In genomic region chr19:53196777-53197396, GRCh38 we compare ENCODE assay signal across 8 cellular contexts. TPM values are rescaled to one million over a fixed set of nuclear protein-coding genes. Genes with fewer than 3 reads are reported as not detected.
DNase-seq lines count a peak whose midpoint lies in the region; ATAC-seq and TF ChIP-seq lines count a peak whose summit lies in the region.

No MANE protein-coding gene starts in this region.

- no peak overlapping the region for H2AFZ ChIP-seq in MM.1S (ENCODE audit: low read length)

- intact Hi-C loops in left lung (cut with DNase I): no loop called here

- peaks cover 0 to 33% of the 10 kb centered on the region in 2 donors for H3K36me3 ChIP-seq in left lung
- H3K36me3 ChIP-seq in MM.1S (replicated peaks; ENCODE audit: insufficient read depth, low read length): no peaks in the 10 kb centered on the region

- DNase-seq in NCI-H2107 treated with DMSO at 0.1 percent for 48 hours (lab: John Stamatoyannopoulos, UW; ENCODE audit: unreplicated experiment): peak; percentile 35
- DNase-seq in activated CD4-positive, alpha-beta T cell treated with anti-CD3 and anti-CD28 coated beads, Interleukin-2, amount 50 U/mL, for 4 hours: peak; percentile 99
- peak; percentile 78 to 94 for DNase-seq in dermis microvascular lymphatic vessel endothelial cell (ENCODE audit: low read depth in 2 of 2)
- DNase-seq in left lung: peak; percentile 98 to 99
- DNase-seq in stimulated activated CD4-positive, alpha-beta T cell treated with anti-CD3 and anti-CD28 coated beads, Interleukin-1b, Interleukin-23, amount 100 ng/mL, for 24 hours (ENCODE audit: low read depth in 4 of 4, low spot score in 1 of 4): peak; percentile 95 to 99 (median 98)
- DNase-seq in MM.1S: no peak

- H3K9me3 ChIP-seq in left lung: peaks cover 0 to 43% of the 10 kb centered on the region in 2 donors
- no peaks in the 10 kb centered on the region for H3K9me3 ChIP-seq in MM.1S (replicated peaks; ENCODE audit: insufficient read depth, low read length)

- TF ChIP-seq CTCF in 22Rv1 (IDR thresholded peaks at IDR 0.05): no peak
- no peak for TF ChIP-seq CTCF in left lung (IDR thresholded peaks at IDR 0.05)
- no peak for TF ChIP-seq CTCF in MM.1S (IDR thresholded peaks at IDR 0.05; ENCODE audit: low read length)

- peak; percentile 78 for TF ChIP-seq POLR2A in GM19099 (IDR thresholded peaks at IDR 0.05; ENCODE audit: extremely low read depth, insufficient read length, low read depth)

- no peaks in the 10 kb centered on the region for H3K9me2 ChIP-seq in MM.1S (replicated peaks; ENCODE audit: insufficient read depth, low read length)

- ATAC-seq in left lung: peak; percentile 96

- H3K4me1 ChIP-seq in left lung: peaks cover 0 to 28% of the 10 kb centered on the region in 2 donors
- H3K4me1 ChIP-seq in MM.1S (ENCODE audit: low read length): no peaks in the 10 kb centered on the region

- H3K4me3 ChIP-seq in left lung (peak overlapping the region; percentile 51 to 58), MM.1S (ENCODE audit: low read length) (no peak overlapping the region)

- H4K20me1 ChIP-seq in MM.1S (ENCODE audit: insufficient read depth, low read length): no peaks in the 10 kb centered on the region

- H3K4me2 ChIP-seq in MM.1S (ENCODE audit: low read depth, low read length): no peak overlapping the region

- no peak overlapping the region for H3K9ac ChIP-seq in MM.1S (ENCODE audit: low read length)

- no peaks in the 10 kb centered on the region for H3F3A ChIP-seq in MM.1S (ENCODE audit: insufficient read depth, low read length)

- H3K27me3 ChIP-seq in left lung: no peaks in the 10 kb centered on the region
- H3K27me3 ChIP-seq in MM.1S (replicated peaks; ENCODE audit: insufficient read depth, low read length): no peaks in the 10 kb centered on the region

- H3K27ac ChIP-seq in 22Rv1 (peak overlapping the region; percentile 85), left lung (peak overlapping the region; percentile 78 to 88), MM.1S (ENCODE audit: low read length) (no peak overlapping the region)

- H3K79me2 ChIP-seq in MM.1S (ENCODE audit: low read length): no peaks in the 10 kb centered on the region

RNA-seq across cellular contexts. Expression of gene ZNF665, which starts 3.7 kb away (rescaled TPM):
- 1.6 and 1.9 TPM in 2 replicates for total RNA-seq in dermis microvascular lymphatic vessel endothelial cell
- total RNA-seq in left lung: 1 to 10 TPM; 3.6 to 3.7 TPM

RNA-seq across cellular contexts. Expression of gene ZNF347, which starts 38.0 kb away (rescaled TPM):
- total RNA-seq in dermis microvascular lymphatic vessel endothelial cell (4.0 and 4.9 TPM in 2 replicates), left lung (10 to 100 TPM; 11.9 to 13.5 TPM)

RNA-seq across cellular contexts. Expression of gene ZNF677, which starts 57.8 kb away (rescaled TPM):
- total RNA-seq in dermis microvascular lymphatic vessel endothelial cell (10.3 and 12.6 TPM in 2 replicates), left lung (10 to 100 TPM; 13.8 to 16.9 TPM)
